18 cellular contexts compared by ENCODE assay signal in genomic region chr3:155560594-155560993, GRCh38.
DNase-seq lines count a peak whose midpoint lies in the region; ATAC-seq, FAIRE-seq and TF ChIP-seq lines count a peak whose summit lies in the region.
"Had no signal": no experiment of that assay in that cellular context is flagged by ENCODE, and none has a peak within 500 bp of the region (broad histone marks: within the 10 kb centered on the region; RNA-seq: fewer than 3 reads in every experiment).

No MANE protein-coding gene starts in this region.

- DNase-seq in A549 (ENCODE audit: low read depth in 1 of 2, low spot score in 1 of 2) (peak; percentile 51 to 81), GM23338 (ENCODE audit: low spot score) (no peak), SJSA1 (ENCODE audit: low read depth in 1 of 2, low spot score in 2 of 2) (peak; percentile 52 to 57), iPS DF 19.7 (ENCODE audit: low read depth, low spot score) (peak; percentile 23), NCI-H82 treated with DMSO at 0.1 percent for 48 hours (lab: John Stamatoyannopoulos, UW; ENCODE audit: unreplicated experiment) (no peak), chondrocyte (ENCODE audit: low spot score) (no peak), PC-9 (no peak), NOMO-1 treated with dmso at 0.1 percent for 144 hours (lab: John Stamatoyannopoulos, UW; ENCODE audit: unreplicated experiment) (no peak)
- DNase-seq: activated CD4-positive, CD25-positive, alpha-beta regulatory T cell; foreskin melanocyte; NCI-H2171; right cardiac atrium; SHP77; T-helper 17 cell had no signal

- no peaks in the 10 kb centered on the region for H3F3A ChIP-seq in GM23338 (replicated peaks; ENCODE audit: low read depth)
- no peaks in the 10 kb centered on the region for H3F3A ChIP-seq in PC-9 (ENCODE audit: insufficient read depth, low read depth)

- peak in 1 of 2 experiments; percentile 40; a peak in 1 of 5 replicates for TF ChIP-seq EP300 in A549 (IDR thresholded peaks at IDR 0.05)

- H2AFZ ChIP-seq in GM23338 (no peak overlapping the region), PC-9 (no peak overlapping the region)
- H2AFZ ChIP-seq: neural progenitor cell had no signal

- WGBS in A549 (ENCODE audit: missing lambda C conversion rate): 0% methylated on average over 1 of the region's 1 CpG

- 0 out of 5 replicates have a peak, but pooled peaks of 1 of the 2 experiments have one; percentile 22 for TF ChIP-seq RAD21 in A549 (conservative IDR thresholded peaks at IDR 0.05 in 1 of 2, IDR thresholded peaks at IDR 0.05 in 1 of 2)

- H3K4me2 ChIP-seq in A549 (peak overlapping the region; percentile 70), GM23338 (no peak overlapping the region), PC-9 (no peak overlapping the region)
- H3K4me2 ChIP-seq: neural progenitor cell had no signal

- POLR2A ChIA-PET in A549 (lab: Yijun Ruan, JAX) (no interaction called here), PC-9 (lab: Charles Lee; ENCODE audit: unreplicated experiment) (no interaction called here)

- H3K4me1 ChIP-seq in A549: peaks cover 45% of the 10 kb centered on the region
- no peaks in the 10 kb centered on the region for H3K4me1 ChIP-seq in GM23338 (ENCODE audit: insufficient read depth)
- H3K4me1 ChIP-seq in SJSA1 (replicated peaks): peaks cover 14% of the 10 kb centered on the region
- no peaks in the 10 kb centered on the region for H3K4me1 ChIP-seq in PC-9 (replicated peaks; ENCODE audit: insufficient read depth)

- H3K27me3 Mint-ChIP-seq in GM23338 (ENCODE audit: insufficient read depth, low read depth, poor library complexity): no peaks in the 10 kb centered on the region
- H3K27me3 Mint-ChIP-seq in chondrocyte (ENCODE audit: low read depth): no peaks in the 10 kb centered on the region
- H3K27me3 Mint-ChIP-seq: memory B cell, T-helper 17 cell had no signal

- peak overlapping the region; percentile 69 to 76 for H3K27ac ChIP-seq in A549
- H3K27ac ChIP-seq in GM23338 (ENCODE audit: low read depth): no peak overlapping the region
- H3K27ac ChIP-seq in SJSA1: no peak overlapping the region
- H3K27ac ChIP-seq in PC-9: no peak overlapping the region
- H3K27ac ChIP-seq: neural progenitor cell had no signal

- CTCF ChIA-PET in A549 (lab: Yijun Ruan, JAX): no interaction called here
- CTCF ChIA-PET in PC-9 (lab: Charles Lee): no interaction called here

- no peaks in the 10 kb centered on the region; the same call in 1 of the 2 replicates for H3K36me3 ChIP-seq in GM23338 (ENCODE audit: insufficient read depth)
- no peaks in the 10 kb centered on the region for H3K36me3 ChIP-seq in SJSA1
- H3K36me3 ChIP-seq in PC-9 (ENCODE audit: low read depth): no peaks in the 10 kb centered on the region
- H3K36me3 ChIP-seq: neural progenitor cell had no signal

- H3K4me3 ChIP-seq in A549: no peak overlapping the region
- no peak overlapping the region for H3K4me3 ChIP-seq in GM23338
- H3K4me3 ChIP-seq in SJSA1: no peak overlapping the region
- no peak overlapping the region for H3K4me3 ChIP-seq in PC-9
- H3K4me3 ChIP-seq: K562, neural progenitor cell had no signal

- H3K4me1 Mint-ChIP-seq in GM23338 (no peaks in the 10 kb centered on the region), chondrocyte (ENCODE audit: low read depth) (no peaks in the 10 kb centered on the region)
- H3K4me1 Mint-ChIP-seq: memory B cell, neural progenitor cell, T-helper 17 cell had no signal

- H3K27ac Mint-ChIP-seq in GM23338: 0 out of 2 replicates have a peak overlapping the region, but pooled peaks have one; percentile 3
- no peak overlapping the region for H3K27ac Mint-ChIP-seq in chondrocyte (ENCODE audit: unreplicated experiment)
- H3K27ac Mint-ChIP-seq: memory B cell, neural progenitor cell, T-helper 17 cell had no signal

- ATAC-seq in A549: peak; percentile 94 to 95
- ATAC-seq in GM23338: no peak
- ATAC-seq: K562, right cardiac atrium, T-helper 17 cell had no signal

- TF ChIP-seq POLR2A in A549 (IDR thresholded peaks at IDR 0.05; ENCODE audit: low read length): no peak

- H3K79me2 ChIP-seq in GM23338 (replicated peaks; ENCODE audit: insufficient read depth) (no peaks in the 10 kb centered on the region), PC-9 (ENCODE audit: low read depth) (no peaks in the 10 kb centered on the region)

- H3K36me3 Mint-ChIP-seq in GM23338 (ENCODE audit: low read depth) (peaks cover 6% of the 10 kb centered on the region; the same call in 2 of the 3 replicates), chondrocyte (ENCODE audit: low read depth) (no peaks in the 10 kb centered on the region)
- H3K36me3 Mint-ChIP-seq: memory B cell had no signal

- TF ChIP-seq CTCF in A549 (IDR thresholded peaks at IDR 0.05) (no peak), GM23338 (conservative IDR thresholded peaks at IDR 0.05; ENCODE audit: low read depth in 2 of 2) (no peak), chondrocyte (IDR thresholded peaks at IDR 0.05) (no peak), PC-9 (conservative IDR thresholded peaks at IDR 0.05) (no peak)

- no peaks in the 10 kb centered on the region for H3K27me3 ChIP-seq in GM23338 (ENCODE audit: insufficient read depth)
- H3K27me3 ChIP-seq in SJSA1 (replicated peaks): no peaks in the 10 kb centered on the region
- no peaks in the 10 kb centered on the region for H3K27me3 ChIP-seq in PC-9 (ENCODE audit: insufficient read depth, low read depth)
- H3K27me3 ChIP-seq: neural progenitor cell had no signal

- FAIRE-seq in A549 (lab: Jason Lieb, UNC): peak; percentile 94
- FAIRE-seq: GM18507, K562 had no signal

- no peak overlapping the region for H3K4me3 Mint-ChIP-seq in GM23338
- no peak overlapping the region for H3K4me3 Mint-ChIP-seq in chondrocyte (ENCODE audit: unreplicated experiment)
- H3K4me3 Mint-ChIP-seq: memory B cell, neural progenitor cell, T-helper 17 cell had no signal

- H3K9me2 ChIP-seq in GM23338 (ENCODE audit: insufficient read depth) (no peaks in the 10 kb centered on the region), PC-9 (ENCODE audit: insufficient read depth) (no peaks in the 10 kb centered on the region)

- H3K9me3 Mint-ChIP-seq in GM23338 (no peaks in the 10 kb centered on the region), chondrocyte (ENCODE audit: low read depth) (no peaks in the 10 kb centered on the region)
- H3K9me3 Mint-ChIP-seq: memory B cell, neural progenitor cell had no signal

- no TSS peak for BruUV-seq in PC-9 (replicated peaks; lab: Mats Ljungman, UMichigan)

- H3K9me3 ChIP-seq in A549 (no peaks in the 10 kb centered on the region), SJSA1 (replicated peaks) (no peaks in the 10 kb centered on the region), PC-9 (ENCODE audit: insufficient read depth, low read depth) (no peaks in the 10 kb centered on the region)

- H4K20me1 ChIP-seq in GM23338 (replicated peaks; ENCODE audit: insufficient read depth) (no peaks in the 10 kb centered on the region), PC-9 (ENCODE audit: insufficient read depth) (no peaks in the 10 kb centered on the region)

- intact Hi-C loops in PC-9 (cut with micrococcal nuclease; ENCODE audit: unreplicated experiment): no loop called here

TF ChIP-seq in A549, 52 proteins besides CTCF, POLR2A, EP300 and RAD21:
- TF ChIP-seq FOSL2 (IDR thresholded peaks at IDR 0.05): peak; percentile 51; the same call in 1 of the 2 replicates
- TF ChIP-seq FOSL2 (CRISPR knock-in tag; IDR thresholded peaks at IDR 0.05): peak; percentile 85
- 0 out of 3 replicates have a peak, but pooled peaks have one; percentile 12 for TF ChIP-seq SMC3 (IDR thresholded peaks at IDR 0.05)
- no peak for TF ChIP-seq MAZ (IDR thresholded peaks at IDR 0.05; ENCODE audit: borderline replicate concordance, low read depth, low read length)
- TF ChIP-seq GATA3 (IDR thresholded peaks at IDR 0.05; ENCODE audit: borderline replicate concordance): peak; percentile 59
- TF ChIP-seq ZC3H11A (IDR thresholded peaks at IDR 0.05): no peak
- peak in 1 of 2 experiments; percentile 53; a peak in 1 of 5 replicates for TF ChIP-seq JUN (IDR thresholded peaks at IDR 0.05)
- TF ChIP-seq JUNB (IDR thresholded peaks at IDR 0.05): peak; percentile 51; the same call in 1 of the 2 replicates
TF ChIP-seq in A549: peak in this region for 5.

Comparison
In these comparisons a context has a peak if more than half of its experiments do, and no peak if none do; other contexts are left out.
1. DNase-seq: peak in A549 (2 of 2), SJSA1 (2 of 2) and iPS DF 19.7 (single experiment); none in GM23338 (single experiment), NCI-H82 treated with DMSO at 0.1 percent for 48 hours (single experiment), chondrocyte (single experiment), PC-9 (0 of 2) and NOMO-1 treated with dmso at 0.1 percent for 144 hours (single experiment).
2. H3K27ac ChIP-seq: peak in A549 (2 of 2); none in GM23338 (single experiment), SJSA1 (single experiment) and PC-9 (single experiment).